ENCODE assay signal across 10 cellular contexts in genomic region chr13:48161530-48162179, GRCh38.
DNase-seq lines count a peak whose midpoint lies in the region; ATAC-seq and TF ChIP-seq lines count a peak whose summit lies in the region.
"Had no signal": no experiment of that assay in that cellular context is flagged by ENCODE, and none has a peak within 500 bp of the region (broad histone marks: within the 10 kb centered on the region; RNA-seq: fewer than 3 reads in every experiment).

No MANE protein-coding gene starts in this region.

- BruUV-seq in Calu3 (replicated peaks; lab: Mats Ljungman, UMichigan), result no TSS peak

- H3K27ac ChIP-seq in psoas muscle, result peak overlapping the region; percentile 64

- DNase-seq in Calu3, result no peak
- peak; percentile 65 for DNase-seq in Right ventricle myocardium superior
- peak; percentile 29 to 54 for DNase-seq in psoas muscle
- DNase-seq in NCI-H748 treated with DMSO at 0.1 percent for 48 hours (lab: John Stamatoyannopoulos, UW), result no peak
- DNase-seq in OCI-M2 (lab: John Stamatoyannopoulos, UW; ENCODE audit: unreplicated experiment), result no peak
- DNase-seq in activated CD8-positive, alpha-beta T cell treated with anti-CD3 and anti-CD28 coated beads, Interleukin-2, amount 10 ng/mL, durations not matched to agents 7 days and 5 days, result no peak
- DNase-seq in DMS79 treated with DMSO at 0.1 percent for 48 hours (lab: John Stamatoyannopoulos, UW), result no peak

- H3K36me3 Mint-ChIP-seq in Calu3 (ENCODE audit: insufficient read depth, unreplicated experiment), result peaks cover 13% of the 10 kb centered on the region
- no peaks in the 10 kb centered on the region for H3K36me3 Mint-ChIP-seq in activated T-helper 17 cell treated with anti-CD3 and anti-CD28 coated beads, Interleukin-2, amount 50 U/mL, for 72 hours (ENCODE audit: low read depth)
- H3K36me3 Mint-ChIP-seq in activated CD8-positive, alpha-beta T cell treated with anti-CD3 and anti-CD28 coated beads, Interleukin-2, amount 10 ng/mL, durations not matched to agents 7 days and 5 days (ENCODE audit: low read depth), result no peaks in the 10 kb centered on the region
- H3K36me3 Mint-ChIP-seq: activated naive CD4-positive, alpha-beta T cell treated with anti-CD3 and anti-CD28 coated beads, Interleukin-2, amount 50 U/mL, for 72 hours had no signal

- H3K36me3 ChIP-seq in psoas muscle (ENCODE audit: insufficient read depth in 1 of 2, low read depth in 1 of 2), result no peaks in the 10 kb centered on the region
- H3K36me3 ChIP-seq: BLaER1 treated with 17β-estradiol and CSF1 and Interleukin-3, amounts not matched to agents 10 nM and 100 nM had no signal

- no peaks in the 10 kb centered on the region for H3K27me3 Mint-ChIP-seq in Calu3 (ENCODE audit: unreplicated experiment)
- no peaks in the 10 kb centered on the region for H3K27me3 Mint-ChIP-seq in activated T-helper 17 cell treated with anti-CD3 and anti-CD28 coated beads, Interleukin-2, amount 50 U/mL, for 72 hours
- H3K27me3 Mint-ChIP-seq in activated CD8-positive, alpha-beta T cell treated with anti-CD3 and anti-CD28 coated beads, Interleukin-2, amount 10 ng/mL, durations not matched to agents 7 days and 5 days (ENCODE audit: low read depth), result no peaks in the 10 kb centered on the region

- H3K9me3 Mint-ChIP-seq in Calu3 (ENCODE audit: low read depth, unreplicated experiment), result no peaks in the 10 kb centered on the region
- no peaks in the 10 kb centered on the region for H3K9me3 Mint-ChIP-seq in activated T-helper 17 cell treated with anti-CD3 and anti-CD28 coated beads, Interleukin-2, amount 50 U/mL, for 72 hours
- H3K9me3 Mint-ChIP-seq in activated CD8-positive, alpha-beta T cell treated with anti-CD3 and anti-CD28 coated beads, Interleukin-2, amount 10 ng/mL, durations not matched to agents 7 days and 5 days (ENCODE audit: insufficient read depth), result no peaks in the 10 kb centered on the region
- H3K9me3 Mint-ChIP-seq: activated naive CD4-positive, alpha-beta T cell treated with anti-CD3 and anti-CD28 coated beads, Interleukin-2, amount 50 U/mL, for 72 hours had no signal

- no peak for TF ChIP-seq CTCF in Calu3 (IDR thresholded peaks at IDR 0.05; ENCODE audit: unreplicated experiment)
- no peak for TF ChIP-seq CTCF in psoas muscle (IDR thresholded peaks at IDR 0.05)

- H3K27ac Mint-ChIP-seq in Calu3 (ENCODE audit: unreplicated experiment), result peak overlapping the region; percentile 80
- peak overlapping the region; percentile 59 for H3K27ac Mint-ChIP-seq in activated T-helper 17 cell treated with anti-CD3 and anti-CD28 coated beads, Interleukin-2, amount 50 U/mL, for 72 hours
- no peak overlapping the region for H3K27ac Mint-ChIP-seq in activated CD8-positive, alpha-beta T cell treated with anti-CD3 and anti-CD28 coated beads, Interleukin-2, amount 10 ng/mL, durations not matched to agents 7 days and 5 days

- H3K4me1 ChIP-seq in psoas muscle, result no peaks in the 10 kb centered on the region

- no peak for ATAC-seq in activated T-helper 17 cell treated with anti-CD3 and anti-CD28 coated beads, Interleukin-2, amount 50 U/mL, for 72 hours (replicated peaks)
- peak; percentile 75 for ATAC-seq in Right ventricle myocardium superior (ENCODE audit: poor library complexity)
- peak in 3 of 4 donors; percentile 48 to 62 (median 52) for ATAC-seq in psoas muscle
- ATAC-seq in activated CD8-positive, alpha-beta T cell treated with anti-CD3 and anti-CD28 coated beads, Interleukin-2, amount 10 ng/mL, durations not matched to agents 7 days and 5 days, result no peak
- ATAC-seq: activated naive CD4-positive, alpha-beta T cell treated with anti-CD3 and anti-CD28 coated beads, Interleukin-2, amount 50 U/mL, for 72 hours had no signal

- H3K4me3 ChIP-seq in psoas muscle, result no peak overlapping the region

- CTCF ChIA-PET in Calu3 (lab: Charles Lee), result interaction anchor here (0.6 to 1.0 kb wide), 2 partner anchors 23 to 1077 kb away, joined by 3 read pairs; no protein-coding TSS in a partner anchor
- CTCF ChIA-PET in activated CD8-positive, alpha-beta T cell treated with anti-CD3 and anti-CD28 coated beads, Interleukin-2, amount 10 ng/mL, durations not matched to agents 7 days and 5 days (lab: Charles Lee), result interaction anchor here (0.8 to 1.2 kb wide), 4 partner anchors 9 to 34 kb away, joined by 3 to 5 read pairs (median 3); no protein-coding TSS in a partner anchor

- intact Hi-C loops in Calu3 (cut with micrococcal nuclease; ENCODE audit: unreplicated experiment) (no loop called here), Right ventricle myocardium superior (cut with DNase I) (no loop called here), psoas muscle (cut with DNase I) (no loop called here)

- peaks cover 50% of the 10 kb centered on the region for H3K4me1 Mint-ChIP-seq in Calu3 (ENCODE audit: low read depth, unreplicated experiment)
- H3K4me1 Mint-ChIP-seq in activated T-helper 17 cell treated with anti-CD3 and anti-CD28 coated beads, Interleukin-2, amount 50 U/mL, for 72 hours, result peaks cover 15% of the 10 kb centered on the region
- peaks cover 24% of the 10 kb centered on the region for H3K4me1 Mint-ChIP-seq in activated CD8-positive, alpha-beta T cell treated with anti-CD3 and anti-CD28 coated beads, Interleukin-2, amount 10 ng/mL, durations not matched to agents 7 days and 5 days (ENCODE audit: low read depth)

- POLR2A ChIA-PET in activated CD8-positive, alpha-beta T cell treated with anti-CD3 and anti-CD28 coated beads, Interleukin-2, amount 10 ng/mL, durations not matched to agents 7 days and 5 days (lab: Charles Lee), result interaction anchor here (1.2 kb wide), 1 partner anchor 71 kb away, joined by 3 read pairs; the partner anchor contains the start of gene ITM2B

- H3K9me3 ChIP-seq in psoas muscle, result no peaks in the 10 kb centered on the region
- H3K9me3 ChIP-seq: BLaER1 treated with 17β-estradiol and CSF1 and Interleukin-3, amounts not matched to agents 10 nM and 100 nM had no signal

- 81 to 92% (median 89%) methylated on average over 5 of the region's 5 CpGs for WGBS in psoas muscle, 3 donors

- no peak overlapping the region for H3K4me3 Mint-ChIP-seq in Calu3 (ENCODE audit: low read depth, unreplicated experiment)
- no peak overlapping the region for H3K4me3 Mint-ChIP-seq in activated T-helper 17 cell treated with anti-CD3 and anti-CD28 coated beads, Interleukin-2, amount 50 U/mL, for 72 hours
- H3K4me3 Mint-ChIP-seq in activated CD8-positive, alpha-beta T cell treated with anti-CD3 and anti-CD28 coated beads, Interleukin-2, amount 10 ng/mL, durations not matched to agents 7 days and 5 days, result no peak overlapping the region

- no peaks in the 10 kb centered on the region for H3K27me3 ChIP-seq in psoas muscle (ENCODE audit: insufficient read depth in 3 of 3, low read length in 2 of 3)
- H3K27me3 ChIP-seq: BLaER1 treated with 17β-estradiol and CSF1 and Interleukin-3, amounts not matched to agents 10 nM and 100 nM had no signal

Comparison
In these comparisons a context has a peak if more than half of its experiments do, and no peak if none do; other contexts are left out.
1. DNase-seq: peak in Right ventricle myocardium superior (single experiment) and psoas muscle (2 of 2); none in Calu3 (single experiment), NCI-H748 treated with DMSO at 0.1 percent for 48 hours (single experiment), OCI-M2 (single experiment), activated CD8-positive, alpha-beta T cell treated with anti-CD3 and anti-CD28 coated beads, Interleukin-2, amount 10 ng/mL, durations not matched to agents 7 days and 5 days (single experiment) and DMS79 treated with DMSO at 0.1 percent for 48 hours (single experiment).
2. ATAC-seq: peak in Right ventricle myocardium superior (single experiment) and psoas muscle (3 of 4); none in activated T-helper 17 cell treated with anti-CD3 and anti-CD28 coated beads, Interleukin-2, amount 50 U/mL, for 72 hours (single experiment) and activated CD8-positive, alpha-beta T cell treated with anti-CD3 and anti-CD28 coated beads, Interleukin-2, amount 10 ng/mL, durations not matched to agents 7 days and 5 days (single experiment).